ENCODE assay signal across 8 cellular contexts in genomic region chr4:6781561-6781960, GRCh38. TPM values are rescaled to one million over a fixed set of nuclear protein-coding genes. Genes with fewer than 3 reads are reported as not detected.
DNase-seq lines count a peak whose midpoint lies in the region; ATAC-seq and TF ChIP-seq lines count a peak whose summit lies in the region.

No MANE protein-coding gene starts in this region.

- H3K27me3 ChIP-seq in left ventricle myocardium inferior (ENCODE audit: low read depth) (no peaks in the 10 kb centered on the region), mucosa of rectum (ENCODE audit: control insufficient read depth in 2 of 2, insufficient read depth in 2 of 2, low read length in 2 of 2) (no peaks in the 10 kb centered on the region), uterus (no peaks in the 10 kb centered on the region)

- H3K9ac ChIP-seq in mucosa of rectum (ENCODE audit: low read depth in 1 of 2, low read length in 2 of 2) = peak overlapping the region; percentile 1 to 97

- no peak for ATAC-seq in HG02571 (IDR thresholded peaks at IDR 0.05; ENCODE audit: unreplicated experiment)

- no peaks in the 10 kb centered on the region for H3K27me3 Mint-ChIP-seq in brain

- peaks cover 14% of the 10 kb centered on the region for H3K36me3 Mint-ChIP-seq in brain

- intact Hi-C loops in left ventricle myocardium inferior (cut with micrococcal nuclease) = no loop called here
- intact Hi-C loops in cardiac septum (cut with DNase I) = loop anchor here (5.0 kb wide), 3 partner anchors 76 to 291 kb away; no protein-coding TSS in a partner anchor
- intact Hi-C loops in uterus (cut with DNase I; ENCODE audit: low total_unique reads) = no loop called here

- no peak for TF ChIP-seq CTCF in left ventricle myocardium inferior (IDR thresholded peaks at IDR 0.05; ENCODE audit: borderline replicate concordance)
- TF ChIP-seq CTCF in brain (conservative IDR thresholded peaks at IDR 0.05) = no peak
- TF ChIP-seq CTCF in uterus (IDR thresholded peaks at IDR 0.05) = no peak

- H3K27ac ChIP-seq in left ventricle myocardium inferior (replicated peaks) (peak overlapping the region; percentile 97), mucosa of rectum (ENCODE audit: low read depth in 2 of 2, low read length in 2 of 2) (peak overlapping the region; percentile 92 to 99), uterus (peak overlapping the region; percentile 98 to 99)

- peaks cover 0 to 8% (median 0%) of the 10 kb centered on the region in 5 experiments for H3K9me3 Mint-ChIP-seq in brain

- H3K4me3 ChIP-seq in left ventricle myocardium inferior (peak overlapping the region; percentile 84), mucosa of rectum (ENCODE audit: low read length in 2 of 2) (peak overlapping the region; percentile 76 to 91), uterus (peak overlapping the region in 1 of 2 donors; percentile 85)

- H3K4me1 ChIP-seq in left ventricle myocardium inferior (peaks cover 75% of the 10 kb centered on the region), mucosa of rectum (ENCODE audit: control insufficient read depth in 2 of 2, insufficient read depth in 2 of 2, low read length in 2 of 2) (peaks cover 19 to 25% of the 10 kb centered on the region in 2 donors), uterus (peaks cover 8 to 12% of the 10 kb centered on the region in 2 donors)

- peak overlapping the region; percentile 59 to 82 (median 79) for H3K4me3 Mint-ChIP-seq in brain

- H3K36me3 ChIP-seq in left ventricle myocardium inferior (peaks cover 4% of the 10 kb centered on the region), mucosa of rectum (ENCODE audit: control insufficient read depth in 2 of 2, insufficient read depth in 2 of 2, low read length in 2 of 2) (no peaks in the 10 kb centered on the region), uterus (no peaks in the 10 kb centered on the region)

- H3K9me3 ChIP-seq in left ventricle myocardium inferior (replicated peaks) = no peaks in the 10 kb centered on the region
- H3K9me3 ChIP-seq in mucosa of rectum (ENCODE audit: control insufficient read depth in 2 of 2, low read length in 2 of 2) = no peaks in the 10 kb centered on the region
- no peaks in the 10 kb centered on the region for H3K9me3 ChIP-seq in uterus

- TF ChIP-seq POLR2A in uterus (IDR thresholded peaks at IDR 0.05) = no peak

- peaks cover 80% of the 10 kb centered on the region for H3K4me1 Mint-ChIP-seq in brain

- H3K27ac Mint-ChIP-seq in brain = peak overlapping the region; percentile 62 to 87 (median 72)

- no peak for DNase-seq in left ventricle myocardium inferior
- no peak for DNase-seq in cardiac septum (ENCODE audit: low spot score)
- DNase-seq in uterus = peak in 1 of 2 donors; percentile 8
- no peak for DNase-seq in SW480 (ENCODE audit: low spot score)
- no peak for DNase-seq in epidermal melanocyte (ENCODE audit: insufficient read length, low spot score)

RNA-seq across cellular contexts. Expression of gene KIAA0232, which starts 1.0 kb away (rescaled TPM):
- total RNA-seq in left ventricle myocardium inferior (82.5 TPM), cardiac septum (73.0 TPM), uterus (10 to 100 TPM; 13.8 to 78.8 (median 43.4) TPM)
- polyA plus RNA-seq in brain (ENCODE audit: insufficient read depth, low read depth, low replicate concordance) = 11.3 TPM
